In genomic region chr1:33151115-33151514, GRCh38 we compare ENCODE assay signal across 15 cellular contexts. TPM values are rescaled to one million over a fixed set of nuclear protein-coding genes. Genes with fewer than 3 reads are reported as not detected.
DNase-seq lines count a peak whose midpoint lies in the region; ATAC-seq and TF ChIP-seq lines count a peak whose summit lies in the region.
"Had no signal": no experiment of that assay in that cellular context is flagged by ENCODE, and none has a peak within 500 bp of the region (broad histone marks: within the 10 kb centered on the region; RNA-seq: fewer than 3 reads in every experiment).

No MANE protein-coding gene starts in this region.

- no peak for ATAC-seq in GM21423 (IDR thresholded peaks at IDR 0.05; ENCODE audit: unreplicated experiment)
- ATAC-seq: left ventricle myocardium superior; naive thymus-derived CD4-positive, alpha-beta T cell had no signal

- H3K27me3 Mint-ChIP-seq in osteocyte (ENCODE audit: unreplicated experiment): no peaks in the 10 kb centered on the region
- H3K27me3 Mint-ChIP-seq: naive thymus-derived CD4-positive, alpha-beta T cell had no signal

- H3K27me3 ChIP-seq in Loucy (ENCODE audit: insufficient read depth, low read length, poor library complexity, severe bottlenecking): no peaks in the 10 kb centered on the region
- H3K27me3 ChIP-seq in esophagus (ENCODE audit: control insufficient read depth in 1 of 2, insufficient read depth in 2 of 2, low read length in 2 of 2): no peaks in the 10 kb centered on the region
- H3K27me3 ChIP-seq: ascending aorta had no signal

- H3F3A ChIP-seq in Loucy (ENCODE audit: low read depth): no peaks in the 10 kb centered on the region

- peak overlapping the region; percentile 72 for H3K27ac Mint-ChIP-seq in osteocyte (ENCODE audit: unreplicated experiment)

- H3K9me3 ChIP-seq in Loucy (ENCODE audit: insufficient read depth, low read depth, low read length) (no peaks in the 10 kb centered on the region), esophagus (ENCODE audit: control insufficient read depth in 2 of 2, insufficient read depth in 1 of 2, low read depth in 1 of 2, low read length in 1 of 2) (no peaks in the 10 kb centered on the region)
- H3K9me3 ChIP-seq: ascending aorta had no signal

- no peaks in the 10 kb centered on the region for H4K20me1 ChIP-seq in Loucy (ENCODE audit: insufficient read depth, low read length, poor library complexity, severe bottlenecking)

- H3K4me1 ChIP-seq in Loucy (ENCODE audit: insufficient read depth, low read length, poor library complexity, severe bottlenecking) (peaks cover 21% of the 10 kb centered on the region), esophagus (ENCODE audit: control insufficient read depth in 2 of 2, insufficient read depth in 2 of 2, low read length in 1 of 2) (peaks cover 3 to 36% of the 10 kb centered on the region in 2 donors)

- H3K27ac ChIP-seq in esophagus (ENCODE audit: low read depth in 2 of 2, low read length in 1 of 2): peak overlapping the region; percentile 64 to 68

- H3K4me3 ChIP-seq in Loucy (ENCODE audit: low read length, poor library complexity, severe bottlenecking): no peak overlapping the region
- H3K4me3 ChIP-seq in esophagus (ENCODE audit: low read depth in 1 of 2, low read length in 2 of 2): no peak overlapping the region
- H3K4me3 ChIP-seq: ascending aorta had no signal

- H3K9ac ChIP-seq in Loucy (ENCODE audit: low read depth, low read length, poor library complexity, severe bottlenecking): peak overlapping the region; percentile 55

- H3K79me2 ChIP-seq in Loucy (ENCODE audit: insufficient read depth, low read length): no peaks in the 10 kb centered on the region

- DNase-seq in D341Med (ENCODE audit: low spot score) (peak; percentile 62), osteocyte (ENCODE audit: extremely low spot score, unreplicated experiment) (no peak), NCI-H1092 (lab: John Stamatoyannopoulos, UW) (no peak), NOMO-1 treated with DMSO at 0.1 percent for 48 hours (lab: John Stamatoyannopoulos, UW; ENCODE audit: unreplicated experiment) (no peak)
- DNase-seq: activated gamma-delta T cell treated with Interleukin-2 at 50 U/mL for 16 hours; DMS79 treated with DMSO at 0.1 percent for 48 hours; left ventricle myocardium superior; naive thymus-derived CD4-positive, alpha-beta T cell; NCI-H1694 treated with DMSO at 0.1 percent for 48 hours; NCI-H524 treated with DMSO at 0.1 percent for 48 hours; stimulated activated CD4-positive, alpha-beta T cell treated with anti-CD3 and anti-CD28 coated beads, Interleukin-15, amount 100 ng/mL, for 24 hours had no signal

- no peak overlapping the region for H2AFZ ChIP-seq in Loucy (ENCODE audit: low read length)

- H3K9me2 ChIP-seq in Loucy (replicated peaks; ENCODE audit: low read depth, low read length): no peaks in the 10 kb centered on the region

- H3K36me3 ChIP-seq in Loucy (ENCODE audit: insufficient read depth, low read length): peaks cover 8% of the 10 kb centered on the region; the same call in 1 of the 2 replicates
- peaks cover 4 to 12% of the 10 kb centered on the region in 2 donors for H3K36me3 ChIP-seq in esophagus (ENCODE audit: control insufficient read depth in 2 of 2, insufficient read depth in 2 of 2, low read length in 1 of 2)

- no peak overlapping the region for H3K4me3 Mint-ChIP-seq in osteocyte (ENCODE audit: unreplicated experiment)
- H3K4me3 Mint-ChIP-seq: naive thymus-derived CD4-positive, alpha-beta T cell had no signal

- 50 to 66% methylated on average over 7 of the region's 7 CpGs for WGBS in esophagus, 2 donors

- peaks cover 58% of the 10 kb centered on the region for H3K4me1 Mint-ChIP-seq in osteocyte (ENCODE audit: unreplicated experiment)

- no peak overlapping the region for H3K4me2 ChIP-seq in Loucy (ENCODE audit: low read depth, low read length, poor library complexity, severe bottlenecking)

- no peak for TF ChIP-seq CTCF in Loucy (conservative IDR thresholded peaks at IDR 0.05; ENCODE audit: low read length)
- TF ChIP-seq CTCF in osteocyte (IDR thresholded peaks at IDR 0.05): no peak

- H3K36me3 Mint-ChIP-seq in osteocyte (ENCODE audit: unreplicated experiment): peaks cover 54% of the 10 kb centered on the region

- no peaks in the 10 kb centered on the region for H3K9me3 Mint-ChIP-seq in osteocyte (ENCODE audit: unreplicated experiment)
- H3K9me3 Mint-ChIP-seq: naive thymus-derived CD4-positive, alpha-beta T cell had no signal

RNA-seq across cellular contexts. Expression of gene TRIM62, which starts 30.7 kb away (rescaled TPM):
- 1 to 10 TPM; 4.6 to 5.0 TPM for polyA plus RNA-seq in esophagus
- total RNA-seq in osteocyte: 71.8 and 78.7 TPM in 2 replicates
